26 cellular contexts compared by ENCODE assay signal in the genomic region with DNA sequence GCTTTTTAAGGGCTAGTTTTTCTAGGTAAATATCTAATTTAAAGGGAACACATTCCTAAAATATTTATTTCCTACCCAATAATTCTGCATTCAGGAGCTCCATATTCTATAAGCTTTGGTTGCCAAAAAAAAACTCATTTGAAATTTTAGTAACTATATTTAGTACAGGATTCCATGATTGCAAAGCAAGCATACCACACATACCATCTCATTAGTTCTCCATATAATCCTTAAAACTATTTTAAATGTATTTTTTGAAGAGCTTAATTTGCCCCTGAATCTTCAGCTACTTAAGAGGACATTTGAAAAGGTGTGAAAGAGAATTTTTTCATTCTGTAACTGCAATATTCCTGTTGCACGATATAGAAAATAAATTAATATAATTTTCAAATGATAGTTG.
"Had no signal": no experiment of that assay in that cellular context is flagged by ENCODE, and none has a peak within 500 bp of the region (broad histone marks: within the 10 kb centered on the region; RNA-seq: fewer than 3 reads in every experiment).

No MANE protein-coding gene starts in this region.

- DNase-seq: activated CD4-positive, alpha-beta memory T cell treated with anti-CD3 and anti-CD28 coated beads, Interleukin-2, amount 10 ng/mL, durations not matched to agents 7 days and 5 days; activated CD4-positive, alpha-beta T cell treated with anti-CD3 and anti-CD28 coated beads for 1 hour; activated CD4-positive, alpha-beta T cell treated with anti-CD3 and anti-CD28 coated beads, Interleukin-2, amount 10 ng/mL, durations not matched to agents 7 days and 5 days; activated naive CD8-positive, alpha-beta T cell treated with anti-CD3 and anti-CD28 coated beads, Interleukin-2, amount 50 U/mL, for 24 hours; activated T-cell treated with anti-CD3 and anti-CD28 coated beads, Interleukin-2, amount 50 U/mL, for 48 hours; body of pancreas; cerebellar nuclear complex; kidney glomerular epithelial cell; left lung; lower lobe of right lung; naive thymus-derived CD8-positive, alpha-beta T cell; occipital lobe; psoas muscle; spleen; stimulated activated naive CD4-positive, alpha-beta T cell treated with Interleukin-2 at 50 U/mL for 16 hours; T-helper 2 cell; testis; transverse colon had no signal

- H3K9me3 ChIP-seq: body of pancreas, left lung, lower lobe of right lung, psoas muscle, right atrium auricular region, spleen, testis, transverse colon had no signal

- ATAC-seq: activated naive CD8-positive, alpha-beta T cell treated with anti-CD3 and anti-CD28 coated beads, Interleukin-2, amount 50 U/mL, for 24 hours; body of pancreas; esophagus mucosa; left lung; lower lobe of right lung; naive thymus-derived CD8-positive, alpha-beta T cell; psoas muscle; WTC11 had no signal

- H3K27me3 Mint-ChIP-seq: activated CD4-positive, alpha-beta memory T cell treated with anti-CD3 and anti-CD28 coated beads, Interleukin-2, amount 10 ng/mL, durations not matched to agents 7 days and 5 days; activated CD4-positive, alpha-beta T cell treated with anti-CD3 and anti-CD28 coated beads, Interleukin-2, amount 10 ng/mL, durations not matched to agents 7 days and 5 days; activated naive CD4-positive, alpha-beta T cell treated with anti-CD3 and anti-CD28 coated beads, Interleukin-2, amount 50 U/mL, for 24 hours; activated naive CD8-positive, alpha-beta T cell treated with anti-CD3 and anti-CD28 coated beads, Interleukin-2, amount 50 U/mL, for 24 hours; naive thymus-derived CD8-positive, alpha-beta T cell had no signal

- H3K4me1 ChIP-seq: body of pancreas, left lung, lower lobe of right lung, parathyroid adenoma, psoas muscle, right atrium auricular region, spleen, testis, transverse colon had no signal

- H3K79me2 ChIP-seq: parathyroid adenoma had no signal

- H3K36me3 Mint-ChIP-seq: activated naive CD4-positive, alpha-beta T cell treated with anti-CD3 and anti-CD28 coated beads, Interleukin-2, amount 50 U/mL, for 24 hours; naive thymus-derived CD8-positive, alpha-beta T cell; WTC11 had no signal

- H3K9ac ChIP-seq: parathyroid adenoma had no signal

- H3K27me3 ChIP-seq: body of pancreas, left lung, right atrium auricular region, spleen, testis, transverse colon had no signal

- H3K9me3 Mint-ChIP-seq: activated CD4-positive, alpha-beta T cell treated with anti-CD3 and anti-CD28 coated beads, Interleukin-2, amount 10 ng/mL, durations not matched to agents 7 days and 5 days; activated naive CD8-positive, alpha-beta T cell treated with anti-CD3 and anti-CD28 coated beads, Interleukin-2, amount 50 U/mL, for 24 hours; activated T-helper 2 cell treated with anti-CD3 and anti-CD28 coated beads, Interferon-gamma antibody, Interleukin-2, Interleukin-4, amounts not matched to agents 10 μg/mL and 5 μg/mL and 100 μg/mL, durations not matched to agents 14 hours and 24 hours and 36 hours; WTC11 had no signal

- H3K36me3 ChIP-seq: left lung, lower lobe of right lung, right atrium auricular region, spleen, transverse colon had no signal

- H3K4me1 Mint-ChIP-seq: activated CD4-positive, alpha-beta memory T cell treated with anti-CD3 and anti-CD28 coated beads, Interleukin-2, amount 10 ng/mL, durations not matched to agents 7 days and 5 days; activated CD4-positive, alpha-beta T cell treated with anti-CD3 and anti-CD28 coated beads, Interleukin-2, amount 10 ng/mL, durations not matched to agents 7 days and 5 days; activated naive CD4-positive, alpha-beta T cell treated with anti-CD3 and anti-CD28 coated beads, Interleukin-2, amount 50 U/mL, for 24 hours; activated naive CD8-positive, alpha-beta T cell treated with anti-CD3 and anti-CD28 coated beads, Interleukin-2, amount 50 U/mL, for 24 hours; naive thymus-derived CD8-positive, alpha-beta T cell; neural crest cell; WTC11 had no signal

- H2AFZ ChIP-seq: parathyroid adenoma had no signal

- H3K27ac ChIP-seq: body of pancreas, coronary artery, left lung, lower lobe of right lung, parathyroid adenoma, psoas muscle, right atrium auricular region, spleen, testis, transverse colon had no signal

- H3K27ac Mint-ChIP-seq: activated CD4-positive, alpha-beta memory T cell treated with anti-CD3 and anti-CD28 coated beads, Interleukin-2, amount 10 ng/mL, durations not matched to agents 7 days and 5 days; activated CD4-positive, alpha-beta T cell treated with anti-CD3 and anti-CD28 coated beads, Interleukin-2, amount 10 ng/mL, durations not matched to agents 7 days and 5 days; activated naive CD4-positive, alpha-beta T cell treated with anti-CD3 and anti-CD28 coated beads, Interleukin-2, amount 50 U/mL, for 24 hours; activated naive CD8-positive, alpha-beta T cell treated with anti-CD3 and anti-CD28 coated beads, Interleukin-2, amount 50 U/mL, for 24 hours; activated T-helper 2 cell treated with anti-CD3 and anti-CD28 coated beads, Interferon-gamma antibody, Interleukin-2, Interleukin-4, amounts not matched to agents 10 μg/mL and 5 μg/mL and 100 μg/mL, durations not matched to agents 14 hours and 24 hours and 36 hours; naive thymus-derived CD8-positive, alpha-beta T cell; WTC11 had no signal

- H3K4me3 Mint-ChIP-seq: activated CD4-positive, alpha-beta memory T cell treated with anti-CD3 and anti-CD28 coated beads, Interleukin-2, amount 10 ng/mL, durations not matched to agents 7 days and 5 days; activated CD4-positive, alpha-beta T cell treated with anti-CD3 and anti-CD28 coated beads, Interleukin-2, amount 10 ng/mL, durations not matched to agents 7 days and 5 days; activated naive CD4-positive, alpha-beta T cell treated with anti-CD3 and anti-CD28 coated beads, Interleukin-2, amount 50 U/mL, for 24 hours; activated naive CD8-positive, alpha-beta T cell treated with anti-CD3 and anti-CD28 coated beads, Interleukin-2, amount 50 U/mL, for 24 hours; naive thymus-derived CD8-positive, alpha-beta T cell; neural crest cell; WTC11 had no signal

- H3K4me3 ChIP-seq: body of pancreas, coronary artery, left lung, lower lobe of right lung, psoas muscle, right atrium auricular region, spleen, testis, transverse colon had no signal
